Comparison of ENCODE assay signal across 7 cellular contexts in genomic region chr2:70133521-70134348, GRCh38. TPM values are rescaled to one million over a fixed set of nuclear protein-coding genes. Genes with fewer than 3 reads are reported as not detected.
DNase-seq lines count a peak whose midpoint lies in the region; ATAC-seq and TF ChIP-seq lines count a peak whose summit lies in the region.

No MANE protein-coding gene starts in this region.

- H3K4me3 ChIP-seq in OCI-LY3 (ENCODE audit: low read length): peak overlapping the region; percentile 67
- H3K4me3 ChIP-seq in choroid plexus epithelial cell (ENCODE audit: low read depth, low read length): no peak overlapping the region
- H3K4me3 ChIP-seq in trophoblast cell (ENCODE audit: low read depth, low read length): no peak overlapping the region

- H3K9me3 ChIP-seq in OCI-LY3 (ENCODE audit: insufficient read depth, low read length) (no peaks in the 10 kb centered on the region), trophoblast cell (ENCODE audit: insufficient read depth, low read depth, low read length) (no peaks in the 10 kb centered on the region)

- no peak overlapping the region for H4K8ac ChIP-seq in trophoblast cell (ENCODE audit: low read depth, low read length)

- H2BK5ac ChIP-seq in trophoblast cell (ENCODE audit: low read depth, low read length, poor library complexity): no peak overlapping the region

- H3K23ac ChIP-seq in trophoblast cell (ENCODE audit: low read length): no peak overlapping the region

- H3K9ac ChIP-seq in OCI-LY3 (ENCODE audit: low read length) (peak overlapping the region; percentile 75), trophoblast cell (ENCODE audit: low read length) (no peak overlapping the region)

- no peak overlapping the region for H3K14ac ChIP-seq in trophoblast cell (ENCODE audit: low read length)

- H3K27ac ChIP-seq in OCI-LY3 (ENCODE audit: low read length) (peak overlapping the region; percentile 87), trophoblast cell (ENCODE audit: low read depth, low read length) (no peak overlapping the region)

- H3K79me2 ChIP-seq in OCI-LY3 (ENCODE audit: low read length): no peaks in the 10 kb centered on the region
- no peaks in the 10 kb centered on the region for H3K79me2 ChIP-seq in trophoblast cell (ENCODE audit: control insufficient read depth, insufficient read depth, low read length, poor library complexity)

- H3K4me1 ChIP-seq in OCI-LY3 (ENCODE audit: low read length): peaks cover 47% of the 10 kb centered on the region
- peaks cover 7 to 18% of the 10 kb centered on the region in 2 experiments for H3K4me1 ChIP-seq in trophoblast cell (ENCODE audit: control insufficient read depth in 1 of 2, insufficient read depth in 2 of 2, low read length in 2 of 2)

- peak overlapping the region; percentile 39 for H4K91ac ChIP-seq in trophoblast cell (ENCODE audit: low read depth, low read length)

- H3K27me3 ChIP-seq in OCI-LY3 (ENCODE audit: low read depth, low read length) (no peaks in the 10 kb centered on the region), trophoblast cell (ENCODE audit: insufficient read depth, low read length) (no peaks in the 10 kb centered on the region)

- no peak overlapping the region for H2BK120ac ChIP-seq in trophoblast cell (ENCODE audit: insufficient read depth, low read length, poor library complexity)

- peak; percentile 30 for DNase-seq in GM20000 (ENCODE audit: low spot score)
- DNase-seq in choroid plexus epithelial cell (ENCODE audit: low read depth): peak; percentile 37
- DNase-seq in trophoblast cell: peak; percentile 51 to 57
- DNase-seq in DMS53 treated with DMSO at 0.1 percent for 48 hours (lab: John Stamatoyannopoulos, UW; ENCODE audit: unreplicated experiment): no peak
- no peak for DNase-seq in stimulated activated naive CD4-positive, alpha-beta T cell treated with Interleukin-2 at 50 U/mL for 16 hours (lab: John Stamatoyannopoulos, UW)

- H3K79me1 ChIP-seq in trophoblast cell (ENCODE audit: low read length): peaks cover 10% of the 10 kb centered on the region

- no peak overlapping the region for H4K12ac ChIP-seq in trophoblast cell (ENCODE audit: low read depth, low read length)

- no peaks in the 10 kb centered on the region for H3K36me3 ChIP-seq in OCI-LY3 (replicated peaks; ENCODE audit: low read depth, low read length)
- no peaks in the 10 kb centered on the region for H3K36me3 ChIP-seq in trophoblast cell (ENCODE audit: control insufficient read depth in 1 of 2, insufficient read depth in 2 of 2, low read length in 2 of 2)

- H4K20me1 ChIP-seq in OCI-LY3 (ENCODE audit: insufficient read depth, low read length): no peaks in the 10 kb centered on the region

- WGBS in trophoblast cell (ENCODE audit: extremely low coverage, insufficient coverage, insufficient read length): no CpG with 5 or more reads among the region's 10 CpGs

- H3K4ac ChIP-seq in trophoblast cell (ENCODE audit: low read depth, low read length): no peak overlapping the region

- H2BK12ac ChIP-seq in trophoblast cell (ENCODE audit: low read length): peak overlapping the region; percentile 21

- H3K4me2 ChIP-seq in OCI-LY3 (ENCODE audit: low read length) (peak overlapping the region; percentile 92), trophoblast cell (ENCODE audit: low read length) (no peak overlapping the region)

- H2AFZ ChIP-seq in OCI-LY3 (ENCODE audit: low read depth, low read length): peak overlapping the region; percentile 86
- H2AFZ ChIP-seq in trophoblast cell (ENCODE audit: insufficient read depth, low read length, poor library complexity): no peak overlapping the region

- ATAC-seq in HG02938 (IDR thresholded peaks at IDR 0.05; ENCODE audit: unreplicated experiment): no peak

- H3K18ac ChIP-seq in trophoblast cell (ENCODE audit: low read length): no peak overlapping the region

- no peak for TF ChIP-seq CTCF in GM20000 (IDR thresholded peaks at IDR 0.05; ENCODE audit: extremely low read depth, missing control alignments)
- TF ChIP-seq CTCF in OCI-LY3 (IDR thresholded peaks at IDR 0.05; ENCODE audit: low read depth, low read length): no peak
- no peak for TF ChIP-seq CTCF in choroid plexus epithelial cell (conservative IDR thresholded peaks at IDR 0.05; ENCODE audit: low read depth, low read length)

- peak overlapping the region; percentile 10 for H2AK5ac ChIP-seq in trophoblast cell (ENCODE audit: low read length)

RNA-seq across cellular contexts. Expression of gene PCBP1, which starts 46.5 kb away (rescaled TPM):
- 407 and 419 TPM in 2 replicates for polyA plus RNA-seq in trophoblast cell (2013)

RNA-seq across cellular contexts. Expression of gene C2orf42, which starts 57.1 kb away (rescaled TPM):
- polyA plus RNA-seq in trophoblast cell (2013): 5.9 and 6.8 TPM in 2 replicates

Comparison
In these comparisons a context has a peak if more than half of its experiments do, and no peak if none do; other contexts are left out.
1. DNase-seq: peak in GM20000 (single experiment), choroid plexus epithelial cell (single experiment) and trophoblast cell (2 of 2); none in DMS53 treated with DMSO at 0.1 percent for 48 hours (single experiment) and stimulated activated naive CD4-positive, alpha-beta T cell treated with Interleukin-2 at 50 U/mL for 16 hours (single experiment).